9 cellular contexts compared by ENCODE assay signal in the genomic region with DNA sequence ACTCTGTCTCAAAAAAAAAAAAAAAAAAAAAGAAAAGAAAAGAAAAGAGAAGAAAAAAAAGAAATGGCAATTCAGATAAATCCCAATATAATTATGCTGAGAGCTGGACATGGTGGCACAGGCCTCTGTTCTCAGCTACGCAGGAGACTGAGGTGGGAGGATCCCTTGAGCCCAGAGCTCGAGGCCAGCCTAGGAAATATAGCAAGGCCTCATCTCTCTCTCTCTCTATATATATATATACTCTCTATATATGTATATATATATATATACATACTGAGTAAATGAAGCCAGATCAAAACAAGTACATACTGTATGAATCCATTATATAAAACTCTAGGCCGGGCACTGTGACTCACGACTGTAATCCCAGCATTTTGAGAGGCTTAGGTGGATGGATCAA. TPM values are rescaled to one million over a fixed set of nuclear protein-coding genes. Genes with fewer than 3 reads are reported as not detected.
"Had no signal": no experiment of that assay in that cellular context is flagged by ENCODE, and none has a peak within 500 bp of the region (broad histone marks: within the 10 kb centered on the region; RNA-seq: fewer than 3 reads in every experiment).

No MANE protein-coding gene starts in this region.

- H3K4me3 ChIP-seq: K562 had no signal

- H3K27ac Mint-ChIP-seq: IgD-negative memory B cell had no signal

- H3K27ac ChIP-seq: HL-60 had no signal

- DNase-seq: IMR-90, KBM-7, KG1 had no signal

- H3K4me3 Mint-ChIP-seq: IgD-negative memory B cell had no signal

RNA-seq across cellular contexts. Expression of a gene that starts 30.6 kb away (rescaled TPM):
- total RNA-seq: HepG2, HT-29, HT1080, IMR-90, K562 had no signal
- polyA plus RNA-seq: HepG2, IgD-negative memory B cell, IMR-90, K562 had no signal
